24 cellular contexts compared by ENCODE assay signal in genomic region chr6:143054329-143054728, GRCh38.
"Had no signal": no experiment of that assay in that cellular context is flagged by ENCODE, and none has a peak within 500 bp of the region (broad histone marks: within the 10 kb centered on the region; RNA-seq: fewer than 3 reads in every experiment).

No MANE protein-coding gene starts in this region.

- ATAC-seq: foreskin keratinocyte, gastroesophageal sphincter, heart right ventricle, left cardiac atrium, left lung, left ventricle myocardium superior, lower lobe of right lung, mucosa of descending colon had no signal

- H3K4me1 ChIP-seq: left lung, lower lobe of right lung had no signal

- H3K36me3 ChIP-seq: esophagus muscularis mucosa, gastroesophageal sphincter, heart right ventricle, left lung, lower lobe of right lung had no signal

- H3K27ac Mint-ChIP-seq: mesothelial cell of epicardium had no signal

- H3K9me3 ChIP-seq: esophagus muscularis mucosa, gastroesophageal sphincter, heart right ventricle, left lung, lower lobe of right lung, mucosa of descending colon had no signal

- H3K4me3 ChIP-seq: coronary artery, dorsolateral prefrontal cortex, esophagus muscularis mucosa, gastroesophageal sphincter, heart right ventricle, left lung, lower lobe of right lung, mucosa of descending colon had no signal

- DNase-seq: dermis blood vessel endothelial cell; dorsolateral prefrontal cortex; effector CD4-positive, alpha-beta T cell; effector memory CD4-positive, alpha-beta T cell; foreskin keratinocyte; glutamatergic neuron; head of caudate nucleus; heart right ventricle; hippocampal formation; left cardiac atrium; left lung; left ventricle myocardium superior; lower lobe of right lung; mesenchymal stem cell; mucosa of descending colon had no signal

- H3K4me3 Mint-ChIP-seq: mesothelial cell of epicardium had no signal

- H3K27ac ChIP-seq: coronary artery, dorsolateral prefrontal cortex, esophagus muscularis mucosa, foreskin keratinocyte, gastroesophageal sphincter, heart right ventricle, left lung, lower lobe of right lung had no signal

- H3K27me3 ChIP-seq: dorsolateral prefrontal cortex, esophagus muscularis mucosa, foreskin keratinocyte, gastroesophageal sphincter, left lung had no signal

- FAIRE-seq: colon, endothelial cell of umbilical vein, frontal cortex, islet of Langerhans, keratinocyte had no signal

- H3K9me3 Mint-ChIP-seq: mesothelial cell of epicardium had no signal

- H3K36me3 Mint-ChIP-seq: mesothelial cell of epicardium had no signal
